8 cellular contexts compared by ENCODE assay signal in genomic region chr6:25991785-25992412, GRCh38. TPM values are rescaled to one million over a fixed set of nuclear protein-coding genes. Genes with fewer than 3 reads are reported as not detected.
DNase-seq lines count a peak whose midpoint lies in the region; ATAC-seq, FAIRE-seq and TF ChIP-seq lines count a peak whose summit lies in the region.

No MANE protein-coding gene starts in this region.

- peak; percentile 55 for ATAC-seq in GM21447 (IDR thresholded peaks at IDR 0.05; ENCODE audit: unreplicated experiment)
- ATAC-seq in naive thymus-derived CD8-positive, alpha-beta T cell: peak; percentile 37 to 45

- TF ChIP-seq CTCF in Peyer's patch (IDR thresholded peaks at IDR 0.05) (peak in 1 of 6 experiments; percentile 6), fibroblast of the aortic adventitia (IDR thresholded peaks at IDR 0.05; ENCODE audit: insufficient read depth, low read length) (no peak)

- POLR2A ChIA-PET in naive thymus-derived CD8-positive, alpha-beta T cell (lab: Charles Lee): interaction anchor here (1.1 to 4.3 kb wide), 13 partner anchors 9 to 1155 kb away, joined by 4 to 62 read pairs (median 10); partner anchors contain the start of gene TRIM38

- H3K9ac ChIP-seq in stomach smooth muscle (ENCODE audit: low read length in 2 of 2): peak overlapping the region; percentile 96 to 99

- H3K4me3 Mint-ChIP-seq in naive thymus-derived CD8-positive, alpha-beta T cell: peak overlapping the region; percentile 93 to 98 (median 96)

- H3K36me3 Mint-ChIP-seq in naive thymus-derived CD8-positive, alpha-beta T cell: peaks cover 0 to 17% (median 6%) of the 10 kb centered on the region in 3 donors

- no peaks in the 10 kb centered on the region for H3K9me3 Mint-ChIP-seq in naive thymus-derived CD8-positive, alpha-beta T cell

- peak; percentile 76 for DNase-seq in DMS 273 (lab: John Stamatoyannopoulos, UW; ENCODE audit: unreplicated experiment)
- DNase-seq in HTR-8/SVneo (ENCODE audit: insufficient read length, low spot score): peak; percentile 46
- peak; percentile 74 to 90 (median 79) for DNase-seq in Peyer's patch
- DNase-seq in activated effector memory CD4-positive, alpha-beta T cell treated with Interleukin-2 at 50 U/mL for 16 hours: peak; percentile 27
- DNase-seq in fibroblast of the aortic adventitia (ENCODE audit: low read depth): peak; percentile 57
- DNase-seq in naive thymus-derived CD8-positive, alpha-beta T cell: peak in 8 of 10 donors; percentile 7 to 65 (median 34)

- H3K9me3 ChIP-seq in Peyer's patch: no peaks in the 10 kb centered on the region
- H3K9me3 ChIP-seq in stomach smooth muscle (ENCODE audit: control insufficient read depth in 2 of 2, low read length in 2 of 2): no peaks in the 10 kb centered on the region

- no peaks in the 10 kb centered on the region for H3K27me3 Mint-ChIP-seq in naive thymus-derived CD8-positive, alpha-beta T cell

- H3K36me3 ChIP-seq in Peyer's patch (peaks cover 0 to 4% (median 0%) of the 10 kb centered on the region in 3 donors), stomach smooth muscle (ENCODE audit: control insufficient read depth in 2 of 2, insufficient read depth in 2 of 2, low read length in 2 of 2) (peaks cover 0 to 5% of the 10 kb centered on the region in 2 donors)

- peak; percentile 20 for FAIRE-seq in HTR-8/SVneo (lab: Jason Lieb, UNC)

- no peak for TF ChIP-seq POLR2A in Peyer's patch (IDR thresholded peaks at IDR 0.05)

- peak overlapping the region; percentile 91 to 98 (median 95) for H3K27ac Mint-ChIP-seq in naive thymus-derived CD8-positive, alpha-beta T cell

- H3K4me1 ChIP-seq in Peyer's patch (no peaks in the 10 kb centered on the region), stomach smooth muscle (ENCODE audit: control insufficient read depth, insufficient read depth, low read length) (peaks cover 6% of the 10 kb centered on the region)

- H3K4me3 ChIP-seq in Peyer's patch (peak overlapping the region; percentile 55 to 75 (median 56)), fibroblast of the aortic adventitia (ENCODE audit: low read depth, low read length) (peak overlapping the region; percentile 57), stomach smooth muscle (ENCODE audit: low read length in 2 of 2) (peak overlapping the region; percentile 88 to 91)

- H3K27me3 ChIP-seq in Peyer's patch (no peaks in the 10 kb centered on the region), stomach smooth muscle (ENCODE audit: control insufficient read depth in 1 of 2, insufficient read depth in 2 of 2, low read length in 2 of 2) (no peaks in the 10 kb centered on the region)

- peaks cover 9 to 41% (median 24%) of the 10 kb centered on the region in 4 donors for H3K4me1 Mint-ChIP-seq in naive thymus-derived CD8-positive, alpha-beta T cell

- H3K27ac ChIP-seq in Peyer's patch (peak overlapping the region; percentile 87 to 92 (median 88)), stomach smooth muscle (ENCODE audit: low read length) (peak overlapping the region; percentile 91)

RNA-seq across cellular contexts. Expression of gene TRIM38, which starts 29.3 kb away (rescaled TPM):
- total RNA-seq in Peyer's patch: 10 to 100 TPM; 15.3 to 24.8 (median 19.3) TPM
- 12.0 and 35.3 TPM in 2 replicates for total RNA-seq in fibroblast of the aortic adventitia (ENCODE audit: low replicate concordance)
- total RNA-seq in naive thymus-derived CD8-positive, alpha-beta T cell: 10 to 100 TPM; 28.5 to 29.7 TPM
- polyA plus RNA-seq in naive thymus-derived CD8-positive, alpha-beta T cell: 1 to 10 TPM; 4.3 to 7.4 (median 5.9) TPM

Comparison
In these comparisons a context has a peak if more than half of its experiments do, and no peak if none do; other contexts are left out.
1. Peak in every context shown above with its lines: DNase-seq, ATAC-seq, H3K4me3 ChIP-seq and H3K27ac ChIP-seq.
2. DNase-seq: peak in every context shown above with its lines; median percentile 79 in Peyer's patch; 76 in DMS 273; 57 in fibroblast of the aortic adventitia; 46 in HTR-8/SVneo; 34 in naive thymus-derived CD8-positive, alpha-beta T cell; 27 in activated effector memory CD4-positive, alpha-beta T cell treated with Interleukin-2 at 50 U/mL for 16 hours.